ENCODE assay signal across 28 cellular contexts in genomic region chr17:60738287-60738686, GRCh38.
"Had no signal": no experiment of that assay in that cellular context is flagged by ENCODE, and none has a peak within 500 bp of the region (broad histone marks: within the 10 kb centered on the region; RNA-seq: fewer than 3 reads in every experiment).

No MANE protein-coding gene starts in this region.

- ATAC-seq: stimulated activated effector memory CD8-positive, alpha-beta T cell treated with anti-CD3 and anti-CD28 coated beads, Interleukin-12 subunit alpha, Interleukin-12 subunit beta, amount 100 ng/mL, for 72 hours; stimulated activated memory B cell treated with anti-CD40 and anti-IgM and Interleukin-4, amounts not matched to agents 10 μg/mL and 1 μg/mL and 100 μg/mL, for 72 hours; stimulated activated naive B cell treated with anti-CD40 and anti-IgM and Interleukin-4, amounts not matched to agents 10 μg/mL and 1 μg/mL and 100 μg/mL, for 72 hours; stimulated activated naive CD8-positive, alpha-beta T cell treated with anti-CD3 and anti-CD28 coated beads, Interleukin-15, amount 100 ng/mL, for 72 hours; stimulated activated naive CD8-positive, alpha-beta T cell treated with anti-CD3 and anti-CD28 coated beads, Interleukin-15, Interleukin-2, amounts not matched to agents 100 U/mL and 50 U/mL, for 24 hours; upper lobe of right lung had no signal

- H3K27ac ChIP-seq: stomach, suprapubic skin, testis, thoracic aorta, thyroid gland, tibial artery, tibial nerve, transverse colon, upper lobe of left lung, upper lobe of right lung, uterus, vagina had no signal

- H3K4me1 Mint-ChIP-seq: stimulated activated memory B cell treated with anti-CD40 and anti-IgM and Interleukin-4, amounts not matched to agents 10 μg/mL and 1 μg/mL and 100 μg/mL, for 72 hours; stimulated activated naive B cell treated with anti-CD40 and anti-IgM and Interleukin-4, amounts not matched to agents 10 μg/mL and 1 μg/mL and 100 μg/mL, for 72 hours had no signal

- H3K36me3 Mint-ChIP-seq: stimulated activated effector memory CD8-positive, alpha-beta T cell treated with anti-CD3 and anti-CD28 coated beads, Interleukin-12 subunit alpha, Interleukin-12 subunit beta, amount 100 ng/mL, for 72 hours; type B pancreatic cell had no signal

- DNase-seq: stimulated activated CD4-positive, alpha-beta T cell treated with anti-CD3 and anti-CD28 coated beads, Interleukin-2, amount 100 ng/mL, for 48 hours; stimulated activated CD4-positive, alpha-beta T cell treated with anti-CD3 and anti-CD28 coated beads, Interleukin-4, amount 100 ng/mL, for 1 hour; stimulated activated CD4-positive, alpha-beta T cell treated with anti-CD3 and anti-CD28 coated beads, Interleukin-4, amount 100 ng/mL, for 24 hours; stimulated activated CD4-positive, alpha-beta T cell treated with anti-CD3 and anti-CD28 coated beads, Interleukin-4, amount 100 ng/mL, for 4 hours; stimulated activated CD8-positive, alpha-beta memory T cell treated with anti-CD3 and anti-CD28 coated beads, Interleukin-4, amount 100 ng/mL, for 48 hours; stimulated activated naive B cell treated with anti-CD40 and anti-IgM and Interleukin-4, amounts not matched to agents 10 μg/mL and 1 μg/mL and 100 μg/mL, for 72 hours; stimulated activated naive CD4-positive, alpha-beta T cell; stimulated activated naive CD4-positive, alpha-beta T cell treated with Interleukin-2 at 50 U/mL for 16 hours; stimulated activated naive CD8-positive, alpha-beta T cell treated with anti-CD3 and anti-CD28 coated beads, Interleukin-15, amount 100 ng/mL, for 72 hours; stimulated activated naive CD8-positive, alpha-beta T cell treated with anti-CD3 and anti-CD28 coated beads, Interleukin-15, Interleukin-2, amounts not matched to agents 100 U/mL and 50 U/mL, for 24 hours; stomach; substantia nigra; testis; thyroid gland; tibial artery; transverse colon; trophoblast cell; upper lobe of left lung; upper lobe of right lung; uterus had no signal

- H3K9me3 ChIP-seq: stomach, suprapubic skin, testis, thoracic aorta, thyroid gland, tibial artery, transverse colon, upper lobe of left lung, upper lobe of right lung, vagina had no signal

- H3K4me1 ChIP-seq: suprapubic skin, testis, thyroid gland, upper lobe of left lung, uterus, vagina had no signal

- H3K27me3 ChIP-seq: stomach, suprapubic skin, testis, thyroid gland, tibial artery, tibial nerve, transverse colon, upper lobe of left lung, upper lobe of right lung, uterus, vagina had no signal

- H3K4me3 Mint-ChIP-seq: stimulated activated effector memory CD8-positive, alpha-beta T cell treated with anti-CD3 and anti-CD28 coated beads, Interleukin-12 subunit alpha, Interleukin-12 subunit beta, amount 100 ng/mL, for 72 hours; stimulated activated memory B cell treated with anti-CD40 and anti-IgM and Interleukin-4, amounts not matched to agents 10 μg/mL and 1 μg/mL and 100 μg/mL, for 72 hours; stimulated activated naive B cell treated with anti-CD40 and anti-IgM and Interleukin-4, amounts not matched to agents 10 μg/mL and 1 μg/mL and 100 μg/mL, for 72 hours; stimulated activated naive CD8-positive, alpha-beta T cell treated with anti-CD3 and anti-CD28 coated beads, Interleukin-15, amount 100 ng/mL, for 72 hours; stimulated activated naive CD8-positive, alpha-beta T cell treated with anti-CD3 and anti-CD28 coated beads, Interleukin-15, Interleukin-2, amounts not matched to agents 100 ng/mL and 50 ng/mL, for 24 hours; type B pancreatic cell had no signal

- H3K36me3 ChIP-seq: stomach, suprapubic skin, thoracic aorta, thyroid gland, tibial artery, transverse colon, upper lobe of left lung, upper lobe of right lung, uterus, vagina had no signal

- H3K9me3 Mint-ChIP-seq: stimulated activated effector memory CD8-positive, alpha-beta T cell treated with anti-CD3 and anti-CD28 coated beads, Interleukin-12 subunit alpha, Interleukin-12 subunit beta, amount 100 ng/mL, for 72 hours; stimulated activated memory B cell treated with anti-CD40 and anti-IgM and Interleukin-4, amounts not matched to agents 10 μg/mL and 1 μg/mL and 100 μg/mL, for 72 hours; stimulated activated naive B cell treated with anti-CD40 and anti-IgM and Interleukin-4, amounts not matched to agents 10 μg/mL and 1 μg/mL and 100 μg/mL, for 72 hours; stimulated activated naive CD8-positive, alpha-beta T cell treated with anti-CD3 and anti-CD28 coated beads, Interleukin-15, amount 100 ng/mL, for 72 hours; stimulated activated naive CD8-positive, alpha-beta T cell treated with anti-CD3 and anti-CD28 coated beads, Interleukin-15, Interleukin-2, amounts not matched to agents 100 ng/mL and 50 ng/mL, for 24 hours; type B pancreatic cell had no signal

- H3K27me3 Mint-ChIP-seq: stimulated activated memory B cell treated with anti-CD40 and anti-IgM and Interleukin-4, amounts not matched to agents 10 μg/mL and 1 μg/mL and 100 μg/mL, for 72 hours; stimulated activated naive B cell treated with anti-CD40 and anti-IgM and Interleukin-4, amounts not matched to agents 10 μg/mL and 1 μg/mL and 100 μg/mL, for 72 hours; stimulated activated naive CD8-positive, alpha-beta T cell treated with anti-CD3 and anti-CD28 coated beads, Interleukin-15, amount 100 ng/mL, for 72 hours; stimulated activated naive CD8-positive, alpha-beta T cell treated with anti-CD3 and anti-CD28 coated beads, Interleukin-15, Interleukin-2, amounts not matched to agents 100 ng/mL and 50 ng/mL, for 24 hours; type B pancreatic cell had no signal

- H3K27ac Mint-ChIP-seq: stimulated activated effector memory CD8-positive, alpha-beta T cell treated with anti-CD3 and anti-CD28 coated beads, Interleukin-12 subunit alpha, Interleukin-12 subunit beta, amount 100 ng/mL, for 72 hours; stimulated activated memory B cell treated with anti-CD40 and anti-IgM and Interleukin-4, amounts not matched to agents 10 μg/mL and 1 μg/mL and 100 μg/mL, for 72 hours; stimulated activated naive B cell treated with anti-CD40 and anti-IgM and Interleukin-4, amounts not matched to agents 10 μg/mL and 1 μg/mL and 100 μg/mL, for 72 hours; stimulated activated naive CD8-positive, alpha-beta T cell treated with anti-CD3 and anti-CD28 coated beads, Interleukin-15, amount 100 ng/mL, for 72 hours; stimulated activated naive CD8-positive, alpha-beta T cell treated with anti-CD3 and anti-CD28 coated beads, Interleukin-15, Interleukin-2, amounts not matched to agents 100 ng/mL and 50 ng/mL, for 24 hours; type B pancreatic cell had no signal

- H3K4me3 ChIP-seq: stomach, suprapubic skin, testis, thoracic aorta, thyroid gland, tibial artery, tibial nerve, transverse colon, upper lobe of left lung, upper lobe of right lung, uterus, vagina had no signal
